In the genomic region with DNA sequence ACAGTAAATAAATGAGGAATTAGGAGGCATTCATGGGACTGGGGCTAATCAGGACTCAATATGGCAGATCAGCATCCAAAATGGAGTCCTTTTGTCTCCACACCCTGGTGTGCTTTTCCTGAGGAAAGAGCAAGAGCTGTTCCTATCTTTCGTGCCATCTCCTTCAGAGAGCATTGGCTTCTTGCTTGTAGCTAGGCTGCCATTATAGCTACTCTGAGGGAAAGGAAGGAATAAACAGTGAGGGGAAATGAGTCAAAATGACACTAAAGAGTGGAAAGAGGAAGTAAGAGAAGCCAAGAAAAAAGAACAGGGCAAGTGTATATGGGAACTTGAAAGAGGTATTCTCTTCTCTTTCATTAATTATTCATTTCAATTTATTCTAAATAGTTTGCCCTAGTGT, we compare ENCODE assay signal across 9 cellular contexts. TPM values are rescaled to one million over a fixed set of nuclear protein-coding genes. Genes with fewer than 3 reads are reported as not detected.
A peak's percentile ranks its signal among the peaks of the same experiment; 100 is the strongest.
DNase-seq lines count a peak whose midpoint lies in the region; ATAC-seq and TF ChIP-seq lines count a peak whose summit lies in the region.
"Had no signal": no experiment of that assay in that cellular context is flagged by ENCODE, and none has a peak within 500 bp of the region (broad histone marks: within the 10 kb centered on the region; RNA-seq: fewer than 3 reads in every experiment).

No MANE protein-coding gene starts in this region.

- intact Hi-C loops in colonic mucosa (cut with DNase I), result no loop called here

- no peaks in the 10 kb centered on the region for H3K27me3 ChIP-seq in colonic mucosa

- DNase-seq in HT1080 (ENCODE audit: low read depth), result peak; percentile 42
- peak; percentile 26 for DNase-seq in inferior parietal cortex (ENCODE audit: extremely low spot score)
- no peak for DNase-seq in colonic mucosa
- no peak for DNase-seq in activated CD4-positive, alpha-beta T cell treated with anti-CD3 and anti-CD28 coated beads for 4 hours
- no peak for DNase-seq in activated effector memory CD4-positive, alpha-beta T cell treated with Interleukin-2 at 50 U/mL for 16 hours
- DNase-seq in activated naive CD4-positive, alpha-beta T cell treated with anti-CD3 and anti-CD28 coated beads, Interleukin-2, amount 50 U/mL, for 16 hours, result no peak
- DNase-seq: central memory CD4-positive, alpha-beta T cell had no signal

- no peak overlapping the region for H3K9ac ChIP-seq in colonic mucosa (ENCODE audit: low read depth in 2 of 2, low read length in 2 of 2)

- H3K36me3 ChIP-seq in colonic mucosa, result no peaks in the 10 kb centered on the region

- ATAC-seq in GM18517 (IDR thresholded peaks at IDR 0.05; ENCODE audit: unreplicated experiment) (peak; percentile 99), GM21737 (IDR thresholded peaks at IDR 0.05; ENCODE audit: unreplicated experiment) (peak; percentile 93)

- no peak overlapping the region for H3K4me3 ChIP-seq in colonic mucosa

- no peaks in the 10 kb centered on the region for H3K4me1 ChIP-seq in colonic mucosa

- no peak for TF ChIP-seq CTCF in colonic mucosa (IDR thresholded peaks at IDR 0.05)

- no peak overlapping the region for H3K27ac ChIP-seq in colonic mucosa

- no peaks in the 10 kb centered on the region for H3K9me3 ChIP-seq in colonic mucosa

RNA-seq across cellular contexts. Expression of a gene that starts 8.4 kb away (rescaled TPM):
- total RNA-seq in HT1080 (2014; rRNA removed; shearing (Covaris generic)), result 10.4 and 12.0 TPM in 2 replicates
- polyA plus RNA-seq in HT1080 (2015; cell fraction: cytosol; rRNA removed), result 15.4 and 17.6 TPM in 2 replicates
- 11.1 and 12.7 TPM in 2 replicates for polyA plus RNA-seq in HT1080 (2015; cell fraction: nucleus; rRNA removed)
- 10 to 100 TPM; 18.4 to 21.1 TPM for total RNA-seq in colonic mucosa

RNA-seq across cellular contexts. Expression of a gene that starts 36.2 kb away (rescaled TPM):
- total RNA-seq in HT1080 (2014; rRNA removed; shearing (Covaris generic)), result 0.77 and 1.6 TPM in 2 replicates
- 3.0 and 3.8 TPM in 2 replicates for polyA plus RNA-seq in HT1080 (2015; cell fraction: cytosol; rRNA removed)
- polyA plus RNA-seq in HT1080 (2015; cell fraction: nucleus; rRNA removed), result 6.4 and 7.1 TPM in 2 replicates
- total RNA-seq in colonic mucosa, result 1 to 10 TPM; 2.4 to 3.8 TPM

RNA-seq across cellular contexts. Expression of a gene that starts 59.5 kb away (rescaled TPM):
- 0.27 and 0.42 TPM in 2 replicates for total RNA-seq in HT1080 (2014; rRNA removed; shearing (Covaris generic))
- 0.28 and 0.71 TPM in 2 replicates for polyA plus RNA-seq in HT1080 (2015; cell fraction: cytosol; rRNA removed)
- polyA plus RNA-seq in HT1080 (2015; cell fraction: nucleus; rRNA removed), result 0.58 and 1.9 TPM in 2 replicates
- total RNA-seq in colonic mucosa, result 1 to 10 TPM in 1 of 2 donors, under 1 TPM in 1; 0.57 to 2.4 TPM

Comparison
In these comparisons a context has a peak if more than half of its experiments do, and no peak if none do; other contexts are left out.
1. DNase-seq: peak in HT1080 (single experiment) and inferior parietal cortex (single experiment); none in colonic mucosa (single experiment), activated CD4-positive, alpha-beta T cell treated with anti-CD3 and anti-CD28 coated beads for 4 hours (0 of 2), activated effector memory CD4-positive, alpha-beta T cell treated with Interleukin-2 at 50 U/mL for 16 hours (single experiment) and activated naive CD4-positive, alpha-beta T cell treated with anti-CD3 and anti-CD28 coated beads, Interleukin-2, amount 50 U/mL, for 16 hours (single experiment).